In genomic region chr16:57593021-57593420, GRCh38 we compare ENCODE assay signal across 16 cellular contexts. TPM values are rescaled to one million over a fixed set of nuclear protein-coding genes. Genes with fewer than 3 reads are reported as not detected.
DNase-seq lines count a peak whose midpoint lies in the region; ATAC-seq, FAIRE-seq and TF ChIP-seq lines count a peak whose summit lies in the region.
"Had no signal": no experiment of that assay in that cellular context is flagged by ENCODE, and none has a peak within 500 bp of the region (broad histone marks: within the 10 kb centered on the region; RNA-seq: fewer than 3 reads in every experiment).

No MANE protein-coding gene starts in this region.

- H3K36me3 Mint-ChIP-seq in activated naive CD4-positive, alpha-beta T cell treated with anti-CD3 and anti-CD28 coated beads, Interleukin-2, amount 10 ng/mL, durations not matched to agents 7 days and 5 days, result peaks cover 10% of the 10 kb centered on the region
- H3K36me3 Mint-ChIP-seq in activated CD8-positive, alpha-beta T cell treated with anti-CD3 and anti-CD28 coated beads for 36 hours (ENCODE audit: low read depth), result peaks cover 28% of the 10 kb centered on the region
- no peaks in the 10 kb centered on the region for H3K36me3 Mint-ChIP-seq in endodermal cell (ENCODE audit: low read depth)

- WGBS in endodermal cell (ENCODE audit: insufficient coverage in 1 of 2, insufficient read length in 1 of 2), 2 experiments, result 71 to 93% methylated on average over 1 to 3 of the region's 3 CpGs

- TF ChIP-seq CTCF in activated CD8-positive, alpha-beta T cell treated with anti-CD3 and anti-CD28 coated beads for 36 hours (IDR thresholded peaks at IDR 0.05), result no peak
- TF ChIP-seq CTCF in keratinocyte (optimal IDR thresholded peaks at IDR 0.05 in 1 of 3, IDR thresholded peaks at IDR 0.05 in 1 of 3, conservative IDR thresholded peaks at IDR 0.05 in 1 of 3; ENCODE audit: extremely low read depth in 1 of 3, insufficient read depth in 2 of 3, low read length in 3 of 3), result no peak
- TF ChIP-seq CTCF in vagina (IDR thresholded peaks at IDR 0.05), result no peak
- no peak for TF ChIP-seq CTCF in endodermal cell (conservative IDR thresholded peaks at IDR 0.05)

- peaks cover 32% of the 10 kb centered on the region for H3K4me1 ChIP-seq in keratinocyte (ENCODE audit: control insufficient read depth, extremely low read depth, insufficient read depth, low read length)
- peaks cover 10% of the 10 kb centered on the region for H3K4me1 ChIP-seq in vagina
- no peaks in the 10 kb centered on the region for H3K4me1 ChIP-seq in endodermal cell (ENCODE audit: control insufficient read depth, insufficient read depth, low read length)
- H3K4me1 ChIP-seq: right lobe of liver had no signal

- intact Hi-C loops in activated CD8-positive, alpha-beta T cell treated with anti-CD3 and anti-CD28 coated beads for 36 hours (cut with micrococcal nuclease), result loop anchor here (5.0 kb wide), 2 partner anchors 51 to 54 kb away; partner anchors contain the start of gene ADGRG5
- intact Hi-C loops in vagina (cut with DNase I), result loop anchor here (5.0 to 10.0 kb wide), 2 partner anchors 54 to 412 kb away; partner anchors contain the start of genes USB1 and ZNF319

- peak overlapping the region; percentile 34 for H2AFZ ChIP-seq in keratinocyte (ENCODE audit: control insufficient read depth, low read length)

- dilution Hi-C loops in keratinocyte (cut with MboI; ENCODE audit: extremely low pct_ligation_motif_present, low sequenced_read_pairs), result no loop called here

- CTCF ChIA-PET in activated naive CD4-positive, alpha-beta T cell treated with anti-CD3 and anti-CD28 coated beads, Interleukin-2, amount 10 ng/mL, durations not matched to agents 7 days and 5 days (lab: Charles Lee), result interaction anchor here (1.4 to 8.0 kb wide), 6 partner anchors 8 to 60 kb away, joined by 3 to 133 read pairs (median 48); no protein-coding TSS in a partner anchor
- CTCF ChIA-PET in activated CD8-positive, alpha-beta T cell treated with anti-CD3 and anti-CD28 coated beads for 36 hours (lab: Charles Lee), result interaction anchor here (1.0 to 12.1 kb wide), 7 partner anchors 9 to 144 kb away, joined by 3 to 180 read pairs (median 19); no protein-coding TSS in a partner anchor

- H3K27ac ChIP-seq in keratinocyte (ENCODE audit: control insufficient read depth, insufficient read depth, low read length) (no peak overlapping the region), vagina (no peak overlapping the region), endodermal cell (ENCODE audit: low read depth, low read length) (no peak overlapping the region)
- H3K27ac ChIP-seq: right lobe of liver had no signal

- peak overlapping the region; percentile 87 for H3K27ac Mint-ChIP-seq in activated naive CD4-positive, alpha-beta T cell treated with anti-CD3 and anti-CD28 coated beads, Interleukin-2, amount 10 ng/mL, durations not matched to agents 7 days and 5 days
- H3K27ac Mint-ChIP-seq in activated CD8-positive, alpha-beta T cell treated with anti-CD3 and anti-CD28 coated beads for 36 hours, result peak overlapping the region; percentile 98
- H3K27ac Mint-ChIP-seq in endodermal cell, result no peak overlapping the region

- H3K4me3 ChIP-seq in keratinocyte (ENCODE audit: control insufficient read depth in 2 of 3, extremely low read depth in 1 of 3, insufficient read depth in 2 of 3, low read depth in 1 of 3, low read length in 3 of 3), result no peak overlapping the region
- H3K4me3 ChIP-seq in vagina, result no peak overlapping the region
- no peak overlapping the region for H3K4me3 ChIP-seq in endodermal cell (ENCODE audit: low read length)
- H3K4me3 ChIP-seq: right lobe of liver had no signal

- peak overlapping the region; percentile 51 for H3K4me3 Mint-ChIP-seq in activated naive CD4-positive, alpha-beta T cell treated with anti-CD3 and anti-CD28 coated beads, Interleukin-2, amount 10 ng/mL, durations not matched to agents 7 days and 5 days
- H3K4me3 Mint-ChIP-seq in activated CD8-positive, alpha-beta T cell treated with anti-CD3 and anti-CD28 coated beads for 36 hours, result peak overlapping the region; percentile 77
- no peak overlapping the region for H3K4me3 Mint-ChIP-seq in endodermal cell

- POLR2A ChIA-PET in activated CD8-positive, alpha-beta T cell treated with anti-CD3 and anti-CD28 coated beads for 36 hours (lab: Charles Lee), result interaction anchor here (0.8 to 5.3 kb wide), 5 partner anchors 9 to 56 kb away, joined by 3 to 68 read pairs (median 38); no protein-coding TSS in a partner anchor

- H3K4me1 Mint-ChIP-seq in activated naive CD4-positive, alpha-beta T cell treated with anti-CD3 and anti-CD28 coated beads, Interleukin-2, amount 10 ng/mL, durations not matched to agents 7 days and 5 days, result peaks cover 55% of the 10 kb centered on the region
- H3K4me1 Mint-ChIP-seq in activated CD8-positive, alpha-beta T cell treated with anti-CD3 and anti-CD28 coated beads for 36 hours (ENCODE audit: low read depth), result peaks cover 53% of the 10 kb centered on the region
- H3K4me1 Mint-ChIP-seq in endodermal cell, result no peaks in the 10 kb centered on the region

- FAIRE-seq in keratinocyte (lab: Jason Lieb, UNC), result no peak
- FAIRE-seq: H1 had no signal

- ATAC-seq in activated CD8-positive, alpha-beta T cell treated with anti-CD3 and anti-CD28 coated beads for 36 hours, result peak; percentile 1

- no peaks in the 10 kb centered on the region for H3K27me3 ChIP-seq in keratinocyte (ENCODE audit: control insufficient read depth, extremely low read depth, insufficient read depth, low read length)
- H3K27me3 ChIP-seq in vagina, result no peaks in the 10 kb centered on the region
- no peaks in the 10 kb centered on the region for H3K27me3 ChIP-seq in endodermal cell (ENCODE audit: control insufficient read depth, insufficient read depth, low read length, poor library complexity, severe bottlenecking)
- H3K27me3 ChIP-seq: right lobe of liver had no signal

- DNase-seq in activated naive CD4-positive, alpha-beta T cell treated with anti-CD3 and anti-CD28 coated beads, Interleukin-2, amount 10 ng/mL, durations not matched to agents 7 days and 5 days, result no peak
- DNase-seq in activated naive CD4-positive, alpha-beta T cell (lab: John Stamatoyannopoulos, UW), result no peak
- peak; percentile 45 for DNase-seq in activated CD8-positive, alpha-beta T cell treated with anti-CD3 and anti-CD28 coated beads for 36 hours
- DNase-seq in keratinocyte (ENCODE audit: low read depth, low spot score) (no peak), vagina (ENCODE audit: extremely low spot score in 2 of 2) (peak; percentile 80 to 93), NCI-H146 treated with DMSO at 0.1 percent for 48 hours (lab: John Stamatoyannopoulos, UW; ENCODE audit: unreplicated experiment) (no peak), endodermal cell (no peak)
- DNase-seq in stimulated activated CD4-positive, alpha-beta T cell treated with anti-CD3 and anti-CD28 coated beads, Interleukin-4, amount 100 ng/mL, for 1 hour, result no peak
- DNase-seq: DMS 273 treated with DMSO at 0.1 percent for 48 hours, mesendoderm, NCI-H187, NCI-H446 treated with DMSO at 0.1 percent for 48 hours, right lobe of liver, T1000 had no signal

- H3K9ac ChIP-seq in keratinocyte (ENCODE audit: control insufficient read depth, extremely low read depth, insufficient read depth, low read length), result no peak overlapping the region
- H3K9ac ChIP-seq in endodermal cell (ENCODE audit: extremely low read depth, low read length, poor library complexity, severe bottlenecking), result no peak overlapping the region

- H3K9me3 Mint-ChIP-seq in activated naive CD4-positive, alpha-beta T cell treated with anti-CD3 and anti-CD28 coated beads, Interleukin-2, amount 10 ng/mL, durations not matched to agents 7 days and 5 days, result peaks cover 11% of the 10 kb centered on the region
- peaks cover 22% of the 10 kb centered on the region for H3K9me3 Mint-ChIP-seq in activated CD8-positive, alpha-beta T cell treated with anti-CD3 and anti-CD28 coated beads for 36 hours
- peaks cover 13% of the 10 kb centered on the region for H3K9me3 Mint-ChIP-seq in endodermal cell

- peak overlapping the region; percentile 14 for H3K4me2 ChIP-seq in keratinocyte (ENCODE audit: control insufficient read depth, extremely low read depth, insufficient read depth, low read depth, low read length)

- no peaks in the 10 kb centered on the region for H3K79me2 ChIP-seq in keratinocyte (ENCODE audit: control insufficient read depth, insufficient read depth, low read length)

- peaks cover 10% of the 10 kb centered on the region for H3K27me3 Mint-ChIP-seq in activated naive CD4-positive, alpha-beta T cell treated with anti-CD3 and anti-CD28 coated beads, Interleukin-2, amount 10 ng/mL, durations not matched to agents 7 days and 5 days
- no peaks in the 10 kb centered on the region for H3K27me3 Mint-ChIP-seq in activated CD8-positive, alpha-beta T cell treated with anti-CD3 and anti-CD28 coated beads for 36 hours
- H3K27me3 Mint-ChIP-seq in endodermal cell (ENCODE audit: insufficient read depth), result peaks cover 23% of the 10 kb centered on the region

- H4K20me1 ChIP-seq in keratinocyte (ENCODE audit: control insufficient read depth, extremely low read depth, insufficient read depth, low read length), result no peaks in the 10 kb centered on the region

- H3K36me3 ChIP-seq in keratinocyte (ENCODE audit: control insufficient read depth in 2 of 2, extremely low read depth in 1 of 2, insufficient read depth in 2 of 2, low read length in 2 of 2) (no peaks in the 10 kb centered on the region), vagina (no peaks in the 10 kb centered on the region), endodermal cell (ENCODE audit: control insufficient read depth, insufficient read depth, low read length) (no peaks in the 10 kb centered on the region)
- H3K36me3 ChIP-seq: right lobe of liver had no signal

- no peak for TF ChIP-seq POLR2A in vagina (IDR thresholded peaks at IDR 0.05)

- no peaks in the 10 kb centered on the region for H3K9me3 ChIP-seq in keratinocyte (ENCODE audit: control insufficient read depth, low read depth, low read length)
- H3K9me3 ChIP-seq in vagina, result no peaks in the 10 kb centered on the region
- no peaks in the 10 kb centered on the region for H3K9me3 ChIP-seq in endodermal cell (ENCODE audit: control insufficient read depth, low read length)
- H3K9me3 ChIP-seq: right lobe of liver had no signal

- no peaks in the 10 kb centered on the region for H3K9me1 ChIP-seq in keratinocyte (ENCODE audit: control insufficient read depth, extremely low read depth, insufficient read depth, low read length)

RNA-seq across cellular contexts. Expression of gene ADGRG1, which starts 35.4 kb away (rescaled TPM):
- total RNA-seq in activated CD8-positive, alpha-beta T cell treated with anti-CD3 and anti-CD28 coated beads for 36 hours, result 1 to 10 TPM; 4.9 to 8.5 TPM
- polyA plus RNA-seq in keratinocyte, result 28.4 to 94.9 TPM (median 38.4 TPM) in 3 replicates
- 47.7 TPM for polyA plus RNA-seq in keratinocyte (2011; ENCODE audit: low read depth)
- 37.4 and 46.7 TPM in 2 replicates for polyA plus RNA-seq in keratinocyte (2011; cell fraction: cytosol; rRNA removed)
- 182 and 187 TPM in 2 replicates for polyA plus RNA-seq in keratinocyte (2011; cell fraction: nucleus; rRNA removed)
- 114 and 163 TPM in 2 replicates for polyA plus RNA-seq in keratinocyte (2012; ENCODE audit: low replicate concordance)
- polyA minus RNA-seq in keratinocyte, result 44.0 to 194 TPM (median 63.1 TPM) in 3 replicates
- 65.6 TPM for polyA minus RNA-seq in keratinocyte (2011; cell fraction: cytosol; rRNA and poly(A)+ RNA removed)
- 116 and 131 TPM in 2 replicates for polyA minus RNA-seq in keratinocyte (2011; cell fraction: nucleus; rRNA and poly(A)+ RNA removed)
- total RNA-seq in vagina (97.7 TPM), endodermal cell (under 1 TPM; 0.64 TPM)
- 122 TPM for polyA plus RNA-seq in endodermal cell (2013, experiment 1 of 2)
- 97.9 TPM for polyA plus RNA-seq in endodermal cell (2013, experiment 2 of 2)

RNA-seq across cellular contexts. Expression of gene ADGRG5, which starts 50.6 kb away (rescaled TPM):
- total RNA-seq in activated CD8-positive, alpha-beta T cell treated with anti-CD3 and anti-CD28 coated beads for 36 hours, result 1 to 10 TPM; 4.8 to 5.5 TPM
- 0.03 TPM in 1 of 3 replicates, not detected in the others for polyA plus RNA-seq in keratinocyte
- polyA plus RNA-seq in keratinocyte (2011; ENCODE audit: low read depth), result not detected
- not detected in 2 replicates for polyA plus RNA-seq in keratinocyte (2011; cell fraction: cytosol; rRNA removed)
- not detected in 2 replicates for polyA plus RNA-seq in keratinocyte (2011; cell fraction: nucleus; rRNA removed)
- 0.04 and 0.10 TPM in 2 replicates for polyA plus RNA-seq in keratinocyte (2012; ENCODE audit: low replicate concordance)
- polyA minus RNA-seq in keratinocyte, result not detected in 3 replicates
- polyA minus RNA-seq in keratinocyte (2011; cell fraction: cytosol; rRNA and poly(A)+ RNA removed), result not detected
- polyA minus RNA-seq in keratinocyte (2011; cell fraction: nucleus; rRNA and poly(A)+ RNA removed), result not detected in 2 replicates
- 2.2 TPM for total RNA-seq in vagina
- total RNA-seq in endodermal cell, result 1 to 10 TPM; 3.6 to 4.8 TPM
- 0.93 TPM for polyA plus RNA-seq in endodermal cell (2013, experiment 1 of 2)
- 0.29 TPM for polyA plus RNA-seq in endodermal cell (2013, experiment 2 of 2)
- total RNA-seq: fibroblast of lung had no signal
- polyA plus RNA-seq: fibroblast of lung had no signal

RNA-seq across cellular contexts. Expression of gene CCDC102A, which starts 56.6 kb away (rescaled TPM):
- 1 to 10 TPM; 7.1 to 7.9 TPM for total RNA-seq in activated CD8-positive, alpha-beta T cell treated with anti-CD3 and anti-CD28 coated beads for 36 hours
- polyA plus RNA-seq in keratinocyte, result 2.2 to 3.8 TPM (median 3.3 TPM) in 3 replicates
- polyA plus RNA-seq in keratinocyte (2011; ENCODE audit: low read depth), result 0.44 TPM
- 2.1 and 3.5 TPM in 2 replicates for polyA plus RNA-seq in keratinocyte (2011; cell fraction: cytosol; rRNA removed)
- 3.4 and 5.4 TPM in 2 replicates for polyA plus RNA-seq in keratinocyte (2011; cell fraction: nucleus; rRNA removed)
- polyA plus RNA-seq in keratinocyte (2012; ENCODE audit: low replicate concordance), result 0.27 and 2.8 TPM in 2 replicates
- polyA minus RNA-seq in keratinocyte, result 1.2 to 2.2 TPM (median 1.3 TPM) in 3 replicates
- 6.9 TPM for polyA minus RNA-seq in keratinocyte (2011; cell fraction: cytosol; rRNA and poly(A)+ RNA removed)
- polyA minus RNA-seq in keratinocyte (2011; cell fraction: nucleus; rRNA and poly(A)+ RNA removed), result 1.8 and 2.0 TPM in 2 replicates
- 22.1 TPM for total RNA-seq in vagina
- 1 to 10 TPM; 6.7 to 9.8 TPM for total RNA-seq in endodermal cell
- polyA plus RNA-seq in endodermal cell (2013, experiment 1 of 2), result 5.0 TPM
- polyA plus RNA-seq in endodermal cell (2013, experiment 2 of 2), result 5.5 TPM

Comparison
In these comparisons a context has a peak if more than half of its experiments do, and no peak if none do; other contexts are left out.
1. DNase-seq: peak in activated CD8-positive, alpha-beta T cell treated with anti-CD3 and anti-CD28 coated beads for 36 hours (single experiment) and vagina (2 of 2); none in activated naive CD4-positive, alpha-beta T cell treated with anti-CD3 and anti-CD28 coated beads, Interleukin-2, amount 10 ng/mL, durations not matched to agents 7 days and 5 days (single experiment), activated naive CD4-positive, alpha-beta T cell (0 of 4), keratinocyte (single experiment), NCI-H146 treated with DMSO at 0.1 percent for 48 hours (single experiment), stimulated activated CD4-positive, alpha-beta T cell treated with anti-CD3 and anti-CD28 coated beads, Interleukin-4, amount 100 ng/mL, for 1 hour (single experiment) and endodermal cell (single experiment).
2. RNA of gene ADGRG1, which starts 35.4 kb away (total RNA-seq): 97.7 TPM in vagina (single experiment); 4.9 to 8.5 TPM in activated CD8-positive, alpha-beta T cell treated with anti-CD3 and anti-CD28 coated beads for 36 hours and 0.64 TPM in endodermal cell; every median in the first group is over 10 times any median in the second.